Comparison of ENCODE assay signal across 29 cellular contexts in the genomic region with DNA sequence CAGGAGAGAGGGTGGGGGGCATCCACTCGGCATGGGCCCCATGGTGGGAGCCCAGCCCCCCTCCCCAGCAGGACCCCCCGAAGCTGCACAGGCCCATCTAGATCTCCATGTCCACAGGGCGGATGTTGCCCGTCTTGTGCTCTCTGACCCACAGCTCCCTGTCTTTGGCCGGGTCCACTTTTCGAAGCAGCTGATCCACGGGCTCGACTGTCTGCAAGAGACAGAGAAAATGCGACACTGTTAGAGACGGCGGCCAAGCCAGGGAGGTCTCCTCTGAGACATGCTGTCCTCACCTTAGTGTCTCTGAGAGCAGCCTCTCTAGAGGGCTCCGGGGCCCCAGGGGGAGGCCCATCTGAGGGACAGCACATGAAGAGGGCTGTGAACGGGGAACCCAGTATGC. TPM values are rescaled to one million over a fixed set of nuclear protein-coding genes. Genes with fewer than 3 reads are reported as not detected.
"Had no signal": no experiment of that assay in that cellular context is flagged by ENCODE, and none has a peak within 500 bp of the region (broad histone marks: within the 10 kb centered on the region; RNA-seq: fewer than 3 reads in every experiment).

No MANE protein-coding gene starts in this region.

- H3K9me3 ChIP-seq: stomach, suprapubic skin, testis, thoracic aorta, thyroid gland, tibial artery, tibial nerve, transverse colon, upper lobe of left lung, upper lobe of right lung, uterus, vagina had no signal

- H3K4me1 ChIP-seq: stomach, suprapubic skin, testis, thyroid gland, tibial artery, transverse colon, upper lobe of left lung, upper lobe of right lung, uterus, vagina had no signal

- H3K27me3 ChIP-seq: stomach, suprapubic skin, testis, thyroid gland, tibial artery, tibial nerve, transverse colon, upper lobe of left lung, upper lobe of right lung, uterus, vagina had no signal

- H3K9me3 Mint-ChIP-seq: stimulated activated effector memory CD8-positive, alpha-beta T cell treated with anti-CD3 and anti-CD28 coated beads, Interleukin-12 subunit alpha, Interleukin-12 subunit beta, amount 100 ng/mL, for 72 hours; stimulated activated naive B cell treated with anti-CD40 and anti-IgM and Interleukin-4, amounts not matched to agents 10 μg/mL and 1 μg/mL and 100 μg/mL, for 72 hours; stimulated activated naive CD8-positive, alpha-beta T cell treated with anti-CD3 and anti-CD28 coated beads, Interleukin-15, amount 100 ng/mL, for 72 hours; stimulated activated naive CD8-positive, alpha-beta T cell treated with anti-CD3 and anti-CD28 coated beads, Interleukin-15, Interleukin-2, amounts not matched to agents 100 ng/mL and 50 ng/mL, for 24 hours; type B pancreatic cell had no signal

- H3K27ac Mint-ChIP-seq: stimulated activated effector memory CD8-positive, alpha-beta T cell treated with anti-CD3 and anti-CD28 coated beads, Interleukin-12 subunit alpha, Interleukin-12 subunit beta, amount 100 ng/mL, for 72 hours; stimulated activated naive B cell treated with anti-CD40 and anti-IgM and Interleukin-4, amounts not matched to agents 10 μg/mL and 1 μg/mL and 100 μg/mL, for 72 hours; stimulated activated naive CD8-positive, alpha-beta T cell treated with anti-CD3 and anti-CD28 coated beads, Interleukin-15, amount 100 ng/mL, for 72 hours; stimulated activated naive CD8-positive, alpha-beta T cell treated with anti-CD3 and anti-CD28 coated beads, Interleukin-15, Interleukin-2, amounts not matched to agents 100 ng/mL and 50 ng/mL, for 24 hours; type B pancreatic cell had no signal

- H3K36me3 Mint-ChIP-seq: stimulated activated effector memory CD8-positive, alpha-beta T cell treated with anti-CD3 and anti-CD28 coated beads, Interleukin-12 subunit alpha, Interleukin-12 subunit beta, amount 100 ng/mL, for 72 hours had no signal

- ATAC-seq: stimulated activated effector memory CD8-positive, alpha-beta T cell treated with anti-CD3 and anti-CD28 coated beads, Interleukin-12 subunit alpha, Interleukin-12 subunit beta, amount 100 ng/mL, for 72 hours; stimulated activated naive B cell treated with anti-CD40 and anti-IgM and Interleukin-4, amounts not matched to agents 10 μg/mL and 1 μg/mL and 100 μg/mL, for 72 hours; stimulated activated naive CD8-positive, alpha-beta T cell treated with anti-CD3 and anti-CD28 coated beads, Interleukin-15, amount 100 ng/mL, for 72 hours; stimulated activated naive CD8-positive, alpha-beta T cell treated with anti-CD3 and anti-CD28 coated beads, Interleukin-15, Interleukin-2, amounts not matched to agents 100 U/mL and 50 U/mL, for 24 hours; upper lobe of right lung had no signal

- H3K27ac ChIP-seq: stomach, suprapubic skin, testis, thoracic aorta, thyroid gland, tibial artery, tibial nerve, transverse colon, upper lobe of left lung, upper lobe of right lung, uterus, vagina had no signal

- H3K4me3 Mint-ChIP-seq: stimulated activated effector memory CD8-positive, alpha-beta T cell treated with anti-CD3 and anti-CD28 coated beads, Interleukin-12 subunit alpha, Interleukin-12 subunit beta, amount 100 ng/mL, for 72 hours; stimulated activated naive B cell treated with anti-CD40 and anti-IgM and Interleukin-4, amounts not matched to agents 10 μg/mL and 1 μg/mL and 100 μg/mL, for 72 hours; stimulated activated naive CD8-positive, alpha-beta T cell treated with anti-CD3 and anti-CD28 coated beads, Interleukin-15, amount 100 ng/mL, for 72 hours; stimulated activated naive CD8-positive, alpha-beta T cell treated with anti-CD3 and anti-CD28 coated beads, Interleukin-15, Interleukin-2, amounts not matched to agents 100 ng/mL and 50 ng/mL, for 24 hours; type B pancreatic cell had no signal

- H3K4me1 Mint-ChIP-seq: stimulated activated effector memory CD8-positive, alpha-beta T cell treated with anti-CD3 and anti-CD28 coated beads, Interleukin-12 subunit alpha, Interleukin-12 subunit beta, amount 100 ng/mL, for 72 hours; stimulated activated naive B cell treated with anti-CD40 and anti-IgM and Interleukin-4, amounts not matched to agents 10 μg/mL and 1 μg/mL and 100 μg/mL, for 72 hours; stimulated activated naive CD8-positive, alpha-beta T cell treated with anti-CD3 and anti-CD28 coated beads, Interleukin-15, amount 100 ng/mL, for 72 hours had no signal

- DNase-seq: stimulated activated CD4-positive, alpha-beta T cell treated with anti-CD3 and anti-CD28 coated beads, Interleukin-2, amount 100 ng/mL, for 48 hours; stimulated activated CD4-positive, alpha-beta T cell treated with anti-CD3 and anti-CD28 coated beads, Interleukin-4, amount 100 ng/mL, for 1 hour; stimulated activated CD4-positive, alpha-beta T cell treated with anti-CD3 and anti-CD28 coated beads, Interleukin-4, amount 100 ng/mL, for 24 hours; stimulated activated CD4-positive, alpha-beta T cell treated with anti-CD3 and anti-CD28 coated beads, Interleukin-4, amount 100 ng/mL, for 4 hours; stimulated activated CD8-positive, alpha-beta memory T cell treated with anti-CD3 and anti-CD28 coated beads, Interleukin-4, amount 100 ng/mL, for 48 hours; stimulated activated naive B cell treated with anti-CD40 and anti-IgM and Interleukin-4, amounts not matched to agents 10 μg/mL and 1 μg/mL and 100 μg/mL, for 72 hours; stimulated activated naive CD4-positive, alpha-beta T cell; stimulated activated naive CD4-positive, alpha-beta T cell treated with Interleukin-2 at 50 U/mL for 16 hours; stimulated activated naive CD8-positive, alpha-beta T cell treated with anti-CD3 and anti-CD28 coated beads, Interleukin-15, amount 100 ng/mL, for 72 hours; stimulated activated naive CD8-positive, alpha-beta T cell treated with anti-CD3 and anti-CD28 coated beads, Interleukin-15, Interleukin-2, amounts not matched to agents 100 U/mL and 50 U/mL, for 24 hours; stomach; substantia nigra; testis; thyroid gland; tibial artery; transverse colon; trophoblast cell; upper lobe of right lung; uterus had no signal

- H3K36me3 ChIP-seq: thoracic aorta, thyroid gland, transverse colon, uterus had no signal

- H3K27me3 Mint-ChIP-seq: stimulated activated naive B cell treated with anti-CD40 and anti-IgM and Interleukin-4, amounts not matched to agents 10 μg/mL and 1 μg/mL and 100 μg/mL, for 72 hours; stimulated activated naive CD8-positive, alpha-beta T cell treated with anti-CD3 and anti-CD28 coated beads, Interleukin-15, amount 100 ng/mL, for 72 hours; stimulated activated naive CD8-positive, alpha-beta T cell treated with anti-CD3 and anti-CD28 coated beads, Interleukin-15, Interleukin-2, amounts not matched to agents 100 ng/mL and 50 ng/mL, for 24 hours; type B pancreatic cell had no signal

- H3K4me3 ChIP-seq: stomach, suprapubic skin, testis, thoracic aorta, thyroid gland, tibial artery, tibial nerve, transverse colon, upper lobe of left lung, upper lobe of right lung, uterus, vagina had no signal

RNA-seq across cellular contexts. Expression of gene RCVRN, which starts 12.1 kb away (rescaled TPM):
- total RNA-seq: temporal lobe, thyroid gland, tibial nerve, transverse colon, ureter had no signal
